1 cellular context compared by ENCODE assay signal in the genomic region with DNA sequence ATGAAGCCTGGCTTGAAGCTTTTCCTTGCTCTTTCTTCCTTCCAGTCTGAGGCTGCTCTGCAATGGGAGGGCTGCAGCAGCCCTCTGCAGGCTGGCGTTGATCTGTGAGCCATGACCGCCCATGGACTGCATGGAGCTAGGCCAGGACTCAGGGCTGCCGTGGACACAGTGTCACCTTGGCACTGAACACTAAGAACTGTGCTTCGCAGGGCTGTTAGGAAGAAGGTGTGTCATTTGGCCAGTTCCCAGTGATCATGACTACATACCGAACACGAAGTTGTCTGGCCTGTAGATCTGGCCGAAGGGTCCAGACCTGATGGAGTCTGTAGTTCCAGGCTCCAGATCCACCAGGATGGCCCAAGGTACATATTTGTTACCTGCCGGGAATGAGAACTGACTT. TPM values are rescaled to one million over a fixed set of nuclear protein-coding genes. Genes with fewer than 3 reads are reported as not detected.
"Had no signal": no experiment of that assay in that cellular context is flagged by ENCODE, and none has a peak within 500 bp of the region (broad histone marks: within the 10 kb centered on the region; RNA-seq: fewer than 3 reads in every experiment).

No MANE protein-coding gene starts in this region.

RNA-seq across cellular contexts. Expression of a gene that starts 48.8 kb away (rescaled TPM):
- total RNA-seq: natural killer cell treated with Interleukin-12 subunit alpha and Interleukin-12 subunit beta and Interleukin-15 and Interleukin-18, amount 100 ng/mL, for 72 hours had no signal
